22 cellular contexts compared by ENCODE assay signal in the genomic region with DNA sequence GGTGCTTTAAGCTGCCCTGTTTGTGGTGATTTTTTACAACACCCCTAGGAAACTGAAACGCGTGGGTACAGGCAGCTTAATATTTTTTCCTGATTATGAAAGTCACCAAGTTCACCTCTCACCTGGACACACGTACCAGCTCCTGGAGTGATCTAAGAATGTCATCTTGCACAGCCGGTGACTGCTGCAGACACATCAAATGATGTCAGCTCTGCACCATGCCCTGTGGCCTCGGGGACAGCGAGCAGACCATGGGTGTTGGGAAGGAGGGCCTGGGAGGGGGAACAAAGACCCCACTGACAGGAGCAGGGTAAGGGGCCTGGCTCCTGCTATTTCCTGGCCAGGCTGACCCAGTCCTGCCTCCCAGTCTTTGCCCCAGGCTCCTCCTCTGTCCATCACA.
A peak's percentile ranks its signal among the peaks of the same experiment; 100 is the strongest.
DNase-seq lines count a peak whose midpoint lies in the region; ATAC-seq, FAIRE-seq and TF ChIP-seq lines count a peak whose summit lies in the region.
"Had no signal": no experiment of that assay in that cellular context is flagged by ENCODE, and none has a peak within 500 bp of the region (broad histone marks: within the 10 kb centered on the region; RNA-seq: fewer than 3 reads in every experiment).

No MANE protein-coding gene starts in this region.

- TF ChIP-seq CTCF in OCI-LY7 (conservative IDR thresholded peaks at IDR 0.05; ENCODE audit: low read length) (no peak), vagina (IDR thresholded peaks at IDR 0.05) (no peak)

- H3K4me3 ChIP-seq in OCI-LY7 (ENCODE audit: low read depth, low read length, poor library complexity, severe bottlenecking) (no peak overlapping the region), neuronal stem cell (ENCODE audit: low read length in 2 of 2) (no peak overlapping the region), vagina (no peak overlapping the region)
- H3K4me3 ChIP-seq: K562 had no signal

- H2AFZ ChIP-seq in OCI-LY7 (ENCODE audit: low read length), result peak overlapping the region; percentile 43; the same call in 1 of the 2 replicates
- no peak overlapping the region for H2AFZ ChIP-seq in neuronal stem cell (ENCODE audit: low read length)

- no peak overlapping the region for H3K4me3 Mint-ChIP-seq in activated naive CD8-positive, alpha-beta T cell treated with anti-CD3 and anti-CD28 coated beads for 36 hours
- H3K4me3 Mint-ChIP-seq: CD4-positive, alpha-beta T cell had no signal

- H3K36me3 ChIP-seq in OCI-LY7 (ENCODE audit: insufficient read depth, low read length), result no peaks in the 10 kb centered on the region
- H3K36me3 ChIP-seq in neuronal stem cell (replicated peaks in 1 of 2; ENCODE audit: control insufficient read depth in 2 of 2, insufficient read depth in 2 of 2, low read length in 2 of 2), result no peaks in the 10 kb centered on the region
- H3K36me3 ChIP-seq in vagina, result no peaks in the 10 kb centered on the region
- H3K36me3 ChIP-seq: BE2C had no signal

- no TSS peak for BruUV-seq in OCI-LY7 (replicated peaks; lab: Mats Ljungman, UMichigan)

- H3K4me2 ChIP-seq in OCI-LY7 (ENCODE audit: low read length), result peak overlapping the region; percentile 76
- no peak overlapping the region for H3K4me2 ChIP-seq in neuronal stem cell (ENCODE audit: insufficient read depth, low read length, poor library complexity, severe bottlenecking)

- DNase-seq in GM12891 (ENCODE audit: insufficient read length, low spot score) (no peak), OCI-LY7 (ENCODE audit: low spot score) (no peak), neuronal stem cell (ENCODE audit: low spot score) (no peak), vagina (ENCODE audit: extremely low spot score in 2 of 2) (no peak)
- no peak for DNase-seq in activated naive CD8-positive, alpha-beta T cell treated with anti-CD3 and anti-CD28 coated beads for 36 hours
- DNase-seq: BE2C; CD4-positive, alpha-beta T cell; COR-L47; DMS79; NCI-H1092 treated with DMSO at 0.1 percent for 48 hours; NCI-H146; NCI-H2029; NCI-H226; NCI-H524; NCI-H774; Right ventricle myocardium superior had no signal

- no peak overlapping the region for H4K91ac ChIP-seq in neuronal stem cell (ENCODE audit: low read depth, low read length, poor library complexity)

- H3K27me3 ChIP-seq in neuronal stem cell (ENCODE audit: control insufficient read depth in 3 of 3, insufficient read depth in 3 of 3, low read depth in 1 of 3, low read length in 3 of 3) (peaks cover 0 to 21% (median 0%) of the 10 kb centered on the region in 3 experiments), vagina (no peaks in the 10 kb centered on the region)
- H3K27me3 ChIP-seq: BE2C had no signal

- no peak overlapping the region for H3K14ac ChIP-seq in neuronal stem cell (ENCODE audit: low read length)

- peak overlapping the region; percentile 97 for H3K27ac ChIP-seq in OCI-LY7 (ENCODE audit: low read depth, low read length, poor library complexity, severe bottlenecking)
- no peak overlapping the region for H3K27ac ChIP-seq in neuronal stem cell (replicated peaks; ENCODE audit: low read length)
- H3K27ac ChIP-seq in vagina, result peak overlapping the region; percentile 13

- no peak overlapping the region for H2BK15ac ChIP-seq in neuronal stem cell (ENCODE audit: low read length)

- TF ChIP-seq POLR2A in GM12891 (IDR thresholded peaks at IDR 0.05; ENCODE audit: low read depth, low read length) (no peak), vagina (IDR thresholded peaks at IDR 0.05) (no peak)

- H3K4me1 Mint-ChIP-seq in activated naive CD8-positive, alpha-beta T cell treated with anti-CD3 and anti-CD28 coated beads for 36 hours, result peaks cover 8% of the 10 kb centered on the region

- ATAC-seq in GM19467 (IDR thresholded peaks at IDR 0.05; ENCODE audit: unreplicated experiment), result no peak
- no peak for ATAC-seq in GM18870 (IDR thresholded peaks at IDR 0.05; ENCODE audit: unreplicated experiment)
- ATAC-seq: K562 had no signal

- H3K9me3 Mint-ChIP-seq in activated naive CD8-positive, alpha-beta T cell treated with anti-CD3 and anti-CD28 coated beads for 36 hours, result no peaks in the 10 kb centered on the region
- H3K9me3 Mint-ChIP-seq: CD4-positive, alpha-beta T cell had no signal

- H3K9me2 ChIP-seq in OCI-LY7 (ENCODE audit: insufficient read depth, low read length), result no peaks in the 10 kb centered on the region

- H2BK120ac ChIP-seq in neuronal stem cell (ENCODE audit: low read depth, low read length), result no peak overlapping the region

- H3K9me3 ChIP-seq in OCI-LY7 (ENCODE audit: low read length) (no peaks in the 10 kb centered on the region), neuronal stem cell (replicated peaks in 1 of 2; ENCODE audit: control insufficient read depth in 2 of 2, insufficient read depth in 1 of 2, low read depth in 1 of 2, low read length in 2 of 2) (no peaks in the 10 kb centered on the region), vagina (no peaks in the 10 kb centered on the region)
- H3K9me3 ChIP-seq: BE2C had no signal

- intact Hi-C loops in OCI-LY7 (cut with micrococcal nuclease; ENCODE audit: unreplicated experiment) (no loop called here), vagina (cut with DNase I) (no loop called here)

- no peak overlapping the region for H3K9ac ChIP-seq in neuronal stem cell (ENCODE audit: low read depth, low read length, poor library complexity)

- FAIRE-seq in GM12891 (lab: Jason Lieb, UNC), result peak; percentile 69
- FAIRE-seq: GM19239, H54, K562, RCC 7860 had no signal

- H4K20me1 ChIP-seq in OCI-LY7 (ENCODE audit: insufficient read depth, low read length), result no peaks in the 10 kb centered on the region

- CTCF ChIA-PET in OCI-LY7 (lab: Charles Lee; ENCODE audit: unreplicated experiment), result no interaction called here

- H3K23ac ChIP-seq in neuronal stem cell (ENCODE audit: low read depth, low read length, poor library complexity), result peak overlapping the region; percentile 21

- H3K36me3 Mint-ChIP-seq in activated naive CD8-positive, alpha-beta T cell treated with anti-CD3 and anti-CD28 coated beads for 36 hours, result no peaks in the 10 kb centered on the region

- no CpG with 5 or more reads among the region's 6 CpGs for WGBS in neuronal stem cell (ENCODE audit: extremely low coverage in 2 of 2, insufficient read length in 2 of 2, insufficient replicate concordance in 1 of 2), 2 donors

- H3K4ac ChIP-seq in neuronal stem cell (ENCODE audit: low read length), result no peak overlapping the region

- H3K79me2 ChIP-seq in OCI-LY7 (ENCODE audit: insufficient read depth, low read depth, low read length), result no peaks in the 10 kb centered on the region

- H2AK5ac ChIP-seq in neuronal stem cell (ENCODE audit: low read depth, low read length), result peak overlapping the region; percentile 27

- no peak overlapping the region for H2BK12ac ChIP-seq in neuronal stem cell (ENCODE audit: low read length)

- POLR2A ChIA-PET in OCI-LY7 (lab: Charles Lee), result interaction anchor here (1.0 to 3.5 kb wide), 5 partner anchors 9 to 47 kb away, joined by 3 to 24 read pairs (median 5); no protein-coding TSS in a partner anchor

- H3K27me3 Mint-ChIP-seq in activated naive CD8-positive, alpha-beta T cell treated with anti-CD3 and anti-CD28 coated beads for 36 hours, result no peaks in the 10 kb centered on the region
- H3K27me3 Mint-ChIP-seq: CD4-positive, alpha-beta T cell had no signal

- H4K8ac ChIP-seq in neuronal stem cell (ENCODE audit: low read depth, low read length), result no peak overlapping the region

- H2BK5ac ChIP-seq in neuronal stem cell (ENCODE audit: low read length), result no peak overlapping the region

- no peak overlapping the region for H3K27ac Mint-ChIP-seq in activated naive CD8-positive, alpha-beta T cell treated with anti-CD3 and anti-CD28 coated beads for 36 hours
- H3K27ac Mint-ChIP-seq: CD4-positive, alpha-beta T cell had no signal

- peaks cover 88% of the 10 kb centered on the region for H3K4me1 ChIP-seq in OCI-LY7 (ENCODE audit: insufficient read depth, low read length, poor library complexity, severe bottlenecking)
- H3K4me1 ChIP-seq in neuronal stem cell (ENCODE audit: control insufficient read depth in 2 of 2, insufficient read depth in 1 of 2, low read depth in 1 of 2, low read length in 2 of 2), result peaks cover 0 to 3% of the 10 kb centered on the region in 2 donors
- peaks cover 23% of the 10 kb centered on the region for H3K4me1 ChIP-seq in vagina

- no peaks in the 10 kb centered on the region for H3K79me1 ChIP-seq in neuronal stem cell (ENCODE audit: low read depth, low read length)

- H3K18ac ChIP-seq in neuronal stem cell (ENCODE audit: low read length), result no peak overlapping the region

TF ChIP-seq in GM12891, 5 proteins besides CTCF, POLR2A, EP300 and RAD21:
- TF ChIP-seq PAX5 (IDR thresholded peaks at IDR 0.05; ENCODE audit: insufficient read depth, low read length, severe bottlenecking), result no peak
- TF ChIP-seq POU2F2 (IDR thresholded peaks at IDR 0.05; ENCODE audit: low read depth, low read length), result no peak
- no peak for TF ChIP-seq SPI1 (IDR thresholded peaks at IDR 0.05; ENCODE audit: low read depth, low read length)
- no peak for TF ChIP-seq TAF1 (IDR thresholded peaks at IDR 0.05; ENCODE audit: low read depth, low read length)
- no peak for TF ChIP-seq POLR2AphosphoS5 (IDR thresholded peaks at IDR 0.05; ENCODE audit: low read depth, low read length)
